10 cellular contexts compared by ENCODE assay signal in genomic region chr13:35927554-35927953, GRCh38.
A peak's percentile ranks its signal among the peaks of the same experiment; 100 is the strongest.
DNase-seq lines count a peak whose midpoint lies in the region; ATAC-seq, FAIRE-seq and TF ChIP-seq lines count a peak whose summit lies in the region.
"Had no signal": no experiment of that assay in that cellular context is flagged by ENCODE, and none has a peak within 500 bp of the region (broad histone marks: within the 10 kb centered on the region; RNA-seq: fewer than 3 reads in every experiment).

No MANE protein-coding gene starts in this region.

- no peak overlapping the region for H2AFZ ChIP-seq in fibroblast of lung (ENCODE audit: low read length)

- no peaks in the 10 kb centered on the region for H3K36me3 ChIP-seq in BE2C
- H3K36me3 ChIP-seq in fibroblast of lung (ENCODE audit: control insufficient read depth, insufficient read depth, low read length) = no peaks in the 10 kb centered on the region
- no peaks in the 10 kb centered on the region for H3K36me3 ChIP-seq in ascending aorta
- H3K36me3 ChIP-seq: prostate gland had no signal

- no peaks in the 10 kb centered on the region for H3K79me2 ChIP-seq in fibroblast of lung (ENCODE audit: control insufficient read depth, insufficient read depth, low read length)

- H3K4me1 ChIP-seq in BE2C (peaks cover 8% of the 10 kb centered on the region), fibroblast of lung (ENCODE audit: control insufficient read depth, extremely low read depth, insufficient read depth, low read length) (peaks cover 10% of the 10 kb centered on the region), ascending aorta (no peaks in the 10 kb centered on the region)
- H3K4me1 ChIP-seq: prostate gland had no signal

- FAIRE-seq in RCC 7860 (lab: Jason Lieb, UNC) = peak; percentile 96

- DNase-seq in BE2C (peak; percentile 26), RCC 7860 (ENCODE audit: low spot score) (peak; percentile 99), fibroblast of lung (ENCODE audit: low read depth in 2 of 2) (peak; percentile 67 to 91), non-pigmented ciliary epithelial cell (ENCODE audit: low read depth) (peak; percentile 81), ascending aorta (ENCODE audit: low spot score in 2 of 2) (no peak)
- DNase-seq in activated naive CD4-positive, alpha-beta T cell treated with anti-CD3 and anti-CD28 coated beads, Interleukin-2, amount 10 ng/mL, durations not matched to agents 7 days and 5 days = no peak
- DNase-seq in stimulated activated CD4-positive, alpha-beta T cell treated with anti-CD3 and anti-CD28 coated beads, Interleukin-1b, Interleukin-23, amount 100 ng/mL, for 48 hours = no peak
- DNase-seq: CD4-positive, CD25-positive, alpha-beta regulatory T cell had no signal

- H3K9me3 Mint-ChIP-seq in activated naive CD4-positive, alpha-beta T cell treated with anti-CD3 and anti-CD28 coated beads, Interleukin-2, amount 10 ng/mL, durations not matched to agents 7 days and 5 days = peaks cover 5% of the 10 kb centered on the region

- H3K9ac ChIP-seq in fibroblast of lung (ENCODE audit: insufficient read depth, low read length) = no peak overlapping the region

- H3K27me3 ChIP-seq in BE2C (no peaks in the 10 kb centered on the region), fibroblast of lung (ENCODE audit: control insufficient read depth, insufficient read depth, low read length) (no peaks in the 10 kb centered on the region), ascending aorta (no peaks in the 10 kb centered on the region)

- no peak for ATAC-seq in GM18511 (IDR thresholded peaks at IDR 0.05; ENCODE audit: unreplicated experiment)

- H3K9me3 ChIP-seq in BE2C (no peaks in the 10 kb centered on the region), fibroblast of lung (ENCODE audit: control insufficient read depth, insufficient read depth, low read depth, low read length) (no peaks in the 10 kb centered on the region), ascending aorta (no peaks in the 10 kb centered on the region)
- H3K9me3 ChIP-seq: prostate gland had no signal

- CTCF ChIA-PET in activated naive CD4-positive, alpha-beta T cell treated with anti-CD3 and anti-CD28 coated beads, Interleukin-2, amount 10 ng/mL, durations not matched to agents 7 days and 5 days (lab: Charles Lee) = no interaction called here

- H3K4me3 Mint-ChIP-seq in activated naive CD4-positive, alpha-beta T cell treated with anti-CD3 and anti-CD28 coated beads, Interleukin-2, amount 10 ng/mL, durations not matched to agents 7 days and 5 days = no peak overlapping the region
- H3K4me3 Mint-ChIP-seq: CD4-positive, CD25-positive, alpha-beta regulatory T cell had no signal

- H3K4me3 ChIP-seq in BE2C (ENCODE audit: low read depth, low read length) = no peak overlapping the region
- no peak overlapping the region for H3K4me3 ChIP-seq in fibroblast of lung (replicated peaks in 1 of 4; ENCODE audit: control extremely low read depth in 1 of 4, insufficient read depth in 1 of 4, low read depth in 3 of 4, low read length in 4 of 4)
- H3K4me3 ChIP-seq in ascending aorta = no peak overlapping the region
- H3K4me3 ChIP-seq: prostate gland had no signal

- H3K27ac ChIP-seq in fibroblast of lung (ENCODE audit: insufficient read depth, low read length) (peak overlapping the region; percentile 53), ascending aorta (no peak overlapping the region)

- H3K27me3 Mint-ChIP-seq in activated naive CD4-positive, alpha-beta T cell treated with anti-CD3 and anti-CD28 coated beads, Interleukin-2, amount 10 ng/mL, durations not matched to agents 7 days and 5 days = no peaks in the 10 kb centered on the region
- H3K27me3 Mint-ChIP-seq: CD4-positive, CD25-positive, alpha-beta regulatory T cell had no signal

- no peaks in the 10 kb centered on the region for H4K20me1 ChIP-seq in fibroblast of lung (ENCODE audit: control insufficient read depth, extremely low read depth, insufficient read depth, low read length)

- intact Hi-C loops in ascending aorta (cut with DNase I) = no loop called here

- H3K4me1 Mint-ChIP-seq in activated naive CD4-positive, alpha-beta T cell treated with anti-CD3 and anti-CD28 coated beads, Interleukin-2, amount 10 ng/mL, durations not matched to agents 7 days and 5 days = no peaks in the 10 kb centered on the region
- H3K4me1 Mint-ChIP-seq: CD4-positive, CD25-positive, alpha-beta regulatory T cell had no signal

- TF ChIP-seq CTCF in BE2C (IDR thresholded peaks at IDR 0.05; ENCODE audit: low read depth, low read length) = no peak
- TF ChIP-seq CTCF in fibroblast of lung (conservative IDR thresholded peaks at IDR 0.05 in 1 of 2, IDR thresholded peaks at IDR 0.05 in 1 of 2; ENCODE audit: low read depth in 1 of 2, low read length in 2 of 2) = no peak
- TF ChIP-seq CTCF in ascending aorta (IDR thresholded peaks at IDR 0.05) = no peak

- H3K27ac Mint-ChIP-seq in activated naive CD4-positive, alpha-beta T cell treated with anti-CD3 and anti-CD28 coated beads, Interleukin-2, amount 10 ng/mL, durations not matched to agents 7 days and 5 days = no peak overlapping the region
- H3K27ac Mint-ChIP-seq: CD4-positive, CD25-positive, alpha-beta regulatory T cell had no signal

- H3K36me3 Mint-ChIP-seq in activated naive CD4-positive, alpha-beta T cell treated with anti-CD3 and anti-CD28 coated beads, Interleukin-2, amount 10 ng/mL, durations not matched to agents 7 days and 5 days = no peaks in the 10 kb centered on the region
- H3K36me3 Mint-ChIP-seq: CD4-positive, CD25-positive, alpha-beta regulatory T cell had no signal

- H3K4me2 ChIP-seq in fibroblast of lung (ENCODE audit: extremely low read depth, insufficient read depth, low read length) = peak overlapping the region; percentile 37

Comparison
In these comparisons a context has a peak if more than half of its experiments do, and no peak if none do; other contexts are left out.
1. DNase-seq: peak in BE2C (single experiment), RCC 7860 (single experiment), fibroblast of lung (2 of 2) and non-pigmented ciliary epithelial cell (single experiment); none in activated naive CD4-positive, alpha-beta T cell treated with anti-CD3 and anti-CD28 coated beads, Interleukin-2, amount 10 ng/mL, durations not matched to agents 7 days and 5 days (single experiment), ascending aorta (0 of 2) and stimulated activated CD4-positive, alpha-beta T cell treated with anti-CD3 and anti-CD28 coated beads, Interleukin-1b, Interleukin-23, amount 100 ng/mL, for 48 hours (single experiment).